1 cellular context compared by ENCODE assay signal in the genomic region with DNA sequence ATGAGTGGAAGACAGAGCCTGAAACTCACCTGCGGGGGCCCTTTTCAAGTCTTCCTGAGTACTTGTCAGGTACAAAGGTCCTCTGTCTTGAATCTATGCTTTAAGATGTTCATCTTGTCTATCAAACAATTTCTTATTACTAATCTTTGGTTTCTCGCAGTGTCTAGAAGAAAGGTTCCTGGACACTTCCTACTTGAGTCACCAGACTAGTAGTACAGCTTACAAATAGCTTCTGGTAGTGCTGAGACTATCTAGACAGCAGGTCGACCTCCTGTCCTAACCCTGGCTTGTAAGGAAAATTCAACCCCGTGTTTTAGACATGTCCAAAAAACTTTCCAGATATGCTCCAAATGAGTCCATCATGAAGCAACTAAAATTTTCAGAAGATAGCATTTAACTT.
TF ChIP-seq lines count a peak whose summit lies in the region.

No MANE protein-coding gene starts in this region.

TF ChIP-seq in K562, 482 proteins besides CTCF, POLR2A, EP300 and RAD21:
- TF ChIP-seq ZNF197 (CRISPR knock-in tag; IDR thresholded peaks at IDR 0.05; ENCODE audit: low read depth) = no peak
- TF ChIP-seq SUPT5H (IDR thresholded peaks at IDR 0.05) = no peak
- no peak for TF ChIP-seq SMAD3 (CRISPR knock-in tag; conservative IDR thresholded peaks at IDR 0.05)
- TF ChIP-seq NR2C2 (CRISPR knock-in tag; IDR thresholded peaks at IDR 0.05) = no peak
- no peak for TF ChIP-seq NR2C2 (tag; IDR thresholded peaks at IDR 0.05)
- no peak for TF ChIP-seq RBM34 (IDR thresholded peaks at IDR 0.05; ENCODE audit: borderline replicate concordance, insufficient read depth, low read length)
- TF ChIP-seq, protein P1, sequence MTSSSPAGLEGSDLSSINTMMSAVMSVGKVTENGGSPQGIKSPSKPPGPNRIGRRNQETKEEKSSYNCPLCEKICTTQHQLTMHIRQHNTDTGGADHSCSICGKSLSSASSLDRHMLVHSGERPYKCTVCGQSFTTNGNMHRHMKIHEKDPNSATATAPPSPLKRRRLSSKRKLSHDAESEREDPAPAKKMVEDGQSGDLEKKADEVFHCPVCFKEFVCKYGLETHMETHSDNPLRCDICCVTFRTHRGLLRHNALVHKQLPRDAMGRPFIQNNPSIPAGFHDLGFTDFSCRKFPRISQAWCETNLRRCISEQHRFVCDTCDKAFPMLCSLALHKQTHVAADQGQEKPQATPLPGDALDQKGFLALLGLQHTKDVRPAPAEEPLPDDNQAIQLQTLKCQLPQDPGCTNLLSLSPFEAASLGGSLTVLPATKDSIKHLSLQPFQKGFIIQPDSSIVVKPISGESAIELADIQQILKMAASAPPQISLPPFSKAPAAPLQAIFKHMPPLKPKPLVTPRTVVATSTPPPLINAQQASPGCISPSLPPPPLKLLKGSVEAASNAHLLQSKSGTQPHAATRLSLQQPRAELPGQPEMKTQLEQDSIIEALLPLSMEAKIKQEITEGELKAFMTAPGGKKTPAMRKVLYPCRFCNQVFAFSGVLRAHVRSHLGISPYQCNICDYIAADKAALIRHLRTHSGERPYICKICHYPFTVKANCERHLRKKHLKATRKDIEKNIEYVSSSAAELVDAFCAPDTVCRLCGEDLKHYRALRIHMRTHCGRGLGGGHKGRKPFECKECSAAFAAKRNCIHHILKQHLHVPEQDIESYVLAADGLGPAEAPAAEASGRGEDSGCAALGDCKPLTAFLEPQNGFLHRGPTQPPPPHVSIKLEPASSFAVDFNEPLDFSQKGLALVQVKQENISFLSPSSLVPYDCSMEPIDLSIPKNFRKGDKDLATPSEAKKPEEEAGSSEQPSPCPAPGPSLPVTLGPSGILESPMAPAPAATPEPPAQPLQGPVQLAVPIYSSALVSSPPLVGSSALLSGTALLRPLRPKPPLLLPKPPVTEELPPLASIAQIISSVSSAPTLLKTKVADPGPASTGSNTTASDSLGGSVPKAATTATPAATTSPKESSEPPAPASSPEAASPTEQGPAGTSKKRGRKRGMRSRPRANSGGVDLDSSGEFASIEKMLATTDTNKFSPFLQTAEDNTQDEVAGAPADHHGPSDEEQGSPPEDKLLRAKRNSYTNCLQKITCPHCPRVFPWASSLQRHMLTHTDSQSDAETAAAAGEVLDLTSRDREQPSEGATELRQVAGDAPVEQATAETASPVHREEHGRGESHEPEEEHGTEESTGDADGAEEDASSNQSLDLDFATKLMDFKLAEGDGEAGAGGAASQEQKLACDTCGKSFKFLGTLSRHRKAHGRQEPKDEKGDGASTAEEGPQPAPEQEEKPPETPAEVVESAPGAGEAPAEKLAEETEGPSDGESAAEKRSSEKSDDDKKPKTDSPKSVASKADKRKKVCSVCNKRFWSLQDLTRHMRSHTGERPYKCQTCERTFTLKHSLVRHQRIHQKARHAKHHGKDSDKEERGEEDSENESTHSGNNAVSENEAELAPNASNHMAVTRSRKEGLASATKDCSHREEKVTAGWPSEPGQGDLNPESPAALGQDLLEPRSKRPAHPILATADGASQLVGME (CRISPR knock-in tag; IDR thresholded peaks at IDR 0.05) = no peak
- no peak for TF ChIP-seq KDM1A (IDR thresholded peaks at IDR 0.05)
- no peak for TF ChIP-seq HCFC1 (IDR thresholded peaks at IDR 0.05; ENCODE audit: low read depth, low read length)
- TF ChIP-seq, protein P2, sequence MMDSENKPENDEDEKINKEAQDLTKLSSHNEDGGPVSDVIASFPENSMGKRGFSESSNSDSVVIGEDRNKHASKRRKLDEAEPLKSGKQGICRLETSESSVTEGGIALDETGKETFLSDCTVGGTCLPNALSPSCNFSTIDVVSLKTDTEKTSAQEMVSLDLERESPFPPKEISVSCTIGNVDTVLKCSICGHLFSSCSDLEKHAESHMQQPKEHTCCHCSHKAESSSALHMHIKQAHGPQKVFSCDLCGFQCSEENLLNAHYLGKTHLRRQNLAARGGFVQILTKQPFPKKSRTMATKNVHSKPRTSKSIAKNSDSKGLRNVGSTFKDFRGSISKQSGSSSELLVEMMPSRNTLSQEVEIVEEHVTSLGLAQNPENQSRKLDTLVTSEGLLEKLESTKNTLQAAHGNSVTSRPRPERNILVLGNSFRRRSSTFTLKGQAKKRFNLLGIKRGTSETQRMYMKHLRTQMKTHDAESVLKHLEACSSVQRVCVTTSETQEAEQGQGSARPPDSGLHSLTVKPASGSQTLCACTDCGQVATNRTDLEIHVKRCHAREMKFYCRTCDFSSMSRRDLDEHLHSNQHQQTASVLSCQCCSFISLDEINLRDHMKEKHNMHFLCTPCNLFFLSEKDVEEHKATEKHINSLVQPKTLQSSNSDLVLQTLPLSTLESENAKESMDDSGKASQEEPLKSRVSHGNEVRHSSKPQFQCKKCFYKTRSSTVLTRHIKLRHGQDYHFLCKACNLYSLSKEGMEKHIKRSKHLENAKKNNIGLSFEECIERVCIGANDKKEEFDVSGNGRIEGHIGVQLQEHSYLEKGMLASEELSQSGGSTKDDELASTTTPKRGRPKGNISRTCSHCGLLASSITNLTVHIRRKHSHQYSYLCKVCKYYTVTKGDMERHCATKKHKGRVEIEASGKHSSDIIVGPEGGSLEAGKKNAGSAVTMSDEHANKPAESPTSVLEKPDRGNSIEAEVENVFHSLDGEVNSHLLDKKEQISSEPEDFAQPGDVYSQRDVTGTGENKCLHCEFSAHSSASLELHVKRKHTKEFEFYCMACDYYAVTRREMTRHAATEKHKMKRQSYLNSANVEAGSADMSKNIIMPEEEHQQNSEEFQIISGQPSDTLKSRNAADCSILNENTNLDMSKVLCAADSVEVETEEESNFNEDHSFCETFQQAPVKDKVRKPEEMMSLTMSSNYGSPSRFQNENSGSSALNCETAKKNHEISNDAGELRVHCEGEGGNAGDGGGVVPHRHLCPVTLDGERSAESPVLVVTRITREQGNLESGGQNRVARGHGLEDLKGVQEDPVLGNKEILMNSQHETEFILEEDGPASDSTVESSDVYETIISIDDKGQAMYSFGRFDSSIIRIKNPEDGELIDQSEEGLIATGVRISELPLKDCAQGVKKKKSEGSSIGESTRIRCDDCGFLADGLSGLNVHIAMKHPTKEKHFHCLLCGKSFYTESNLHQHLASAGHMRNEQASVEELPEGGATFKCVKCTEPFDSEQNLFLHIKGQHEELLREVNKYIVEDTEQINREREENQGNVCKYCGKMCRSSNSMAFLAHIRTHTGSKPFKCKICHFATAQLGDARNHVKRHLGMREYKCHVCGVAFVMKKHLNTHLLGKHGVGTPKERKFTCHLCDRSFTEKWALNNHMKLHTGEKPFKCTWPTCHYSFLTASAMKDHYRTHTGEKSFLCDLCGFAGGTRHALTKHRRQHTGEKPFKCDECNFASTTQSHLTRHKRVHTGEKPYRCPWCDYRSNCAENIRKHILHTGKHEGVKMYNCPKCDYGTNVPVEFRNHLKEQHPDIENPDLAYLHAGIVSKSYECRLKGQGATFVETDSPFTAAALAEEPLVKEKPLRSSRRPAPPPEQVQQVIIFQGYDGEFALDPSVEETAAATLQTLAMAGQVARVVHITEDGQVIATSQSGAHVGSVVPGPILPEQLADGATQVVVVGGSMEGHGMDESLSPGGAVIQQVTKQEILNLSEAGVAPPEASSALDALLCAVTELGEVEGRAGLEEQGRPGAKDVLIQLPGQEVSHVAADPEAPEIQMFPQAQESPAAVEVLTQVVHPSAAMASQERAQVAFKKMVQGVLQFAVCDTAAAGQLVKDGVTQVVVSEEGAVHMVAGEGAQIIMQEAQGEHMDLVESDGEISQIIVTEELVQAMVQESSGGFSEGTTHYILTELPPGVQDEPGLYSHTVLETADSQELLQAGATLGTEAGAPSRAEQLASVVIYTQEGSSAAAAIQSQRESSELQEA (IDR thresholded peaks at IDR 0.05; ENCODE audit: low read depth) = no peak
- no peak for TF ChIP-seq CREB1 (IDR thresholded peaks at IDR 0.05)
- TF ChIP-seq CREB1 (CRISPR knock-in tag; IDR thresholded peaks at IDR 0.05) = no peak
- TF ChIP-seq ATF4 (CRISPR knock-in tag; IDR thresholded peaks at IDR 0.05) = no peak
- no peak for TF ChIP-seq ARNT (IDR thresholded peaks at IDR 0.05)
- no peak for TF ChIP-seq SRSF9 (IDR thresholded peaks at IDR 0.05; ENCODE audit: borderline replicate concordance, low read depth, low read length)
- no peak for TF ChIP-seq YBX1 (IDR thresholded peaks at IDR 0.05)
- no peak for TF ChIP-seq HMGN3 (IDR thresholded peaks at IDR 0.05; ENCODE audit: borderline replicate concordance, extremely low read depth, insufficient read length, low read depth, low read length)
- TF ChIP-seq KAT7 (CRISPR knock-in tag; IDR thresholded peaks at IDR 0.05; ENCODE audit: borderline replicate concordance) = no peak
- TF ChIP-seq MCM7 (IDR thresholded peaks at IDR 0.05) = no peak
TF ChIP-seq in K562: peak in this region for 0.
